10 cellular contexts compared by ENCODE assay signal in the genomic region with DNA sequence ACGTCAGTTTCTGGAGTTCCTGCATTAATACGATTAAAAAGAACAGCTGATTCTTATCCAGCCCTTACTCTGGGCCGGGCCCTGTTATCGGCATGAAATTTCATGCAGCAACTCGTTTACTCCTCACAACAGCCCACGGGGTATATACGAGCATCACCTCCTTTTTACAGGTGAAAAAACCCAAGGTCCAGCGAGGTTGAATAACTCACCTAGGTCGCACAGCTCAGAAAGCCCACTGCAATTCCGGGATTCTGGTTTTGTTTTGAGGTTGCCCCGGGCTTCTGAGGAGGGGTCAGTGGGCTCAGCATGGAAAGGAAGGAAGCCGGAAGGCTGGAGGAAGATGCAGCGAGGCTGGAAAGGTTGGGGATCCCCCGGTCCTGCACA. TPM values are rescaled to one million over a fixed set of nuclear protein-coding genes. Genes with fewer than 3 reads are reported as not detected.
DNase-seq lines count a peak whose midpoint lies in the region; ATAC-seq, FAIRE-seq and TF ChIP-seq lines count a peak whose summit lies in the region.
"Had no signal": no experiment of that assay in that cellular context is flagged by ENCODE, and none has a peak within 500 bp of the region (broad histone marks: within the 10 kb centered on the region; RNA-seq: fewer than 3 reads in every experiment).

No MANE protein-coding gene starts in this region.

- no peak overlapping the region for H3K4ac ChIP-seq in mesendoderm (ENCODE audit: low read depth, low read length)

- peaks cover 29% of the 10 kb centered on the region for H3K4me1 ChIP-seq in A549
- H3K4me1 ChIP-seq in HUES6 (ENCODE audit: control insufficient read depth, insufficient read depth, low read length): 0 out of 2 replicates have a peak, but pooled peaks cover 2% of the 10 kb centered on the region
- no peaks in the 10 kb centered on the region for H3K4me1 ChIP-seq in mesendoderm (ENCODE audit: control insufficient read depth, low read depth, low read length)

- WGBS in A549 (ENCODE audit: missing lambda C conversion rate): 79% methylated on average over 14 of the region's 14 CpGs
- no CpG with 5 or more reads among the region's 14 CpGs for WGBS in mesendoderm (ENCODE audit: extremely low coverage, insufficient coverage, low lambda C conversion rate)

- no peak overlapping the region for H2BK15ac ChIP-seq in mesendoderm (replicated peaks; ENCODE audit: low read depth)

- ATAC-seq in A549 (peak in 1 of 2 experiments; percentile 2; a peak in 1 of 6 replicates), HG02885 (IDR thresholded peaks at IDR 0.05; ENCODE audit: poor library complexity, unreplicated experiment) (no peak)
- ATAC-seq: heart left ventricle had no signal

- no peak overlapping the region for H2AK5ac ChIP-seq in mesendoderm (ENCODE audit: low read length)

- peak overlapping the region; percentile 17; the same call in 2 of the 3 replicates for H3K4me3 ChIP-seq in A549
- H3K4me3 ChIP-seq in HUES6 (ENCODE audit: low read depth, low read length): peak overlapping the region; percentile 62
- H3K4me3 ChIP-seq in mesendoderm (ENCODE audit: low read length): no peak overlapping the region

- DNase-seq in A549 (ENCODE audit: low read depth in 1 of 2, low spot score in 1 of 2): no peak
- peak; percentile 6 for DNase-seq in central memory CD4-positive, alpha-beta T cell
- no peak for DNase-seq in mesendoderm
- DNase-seq in stimulated activated CD4-positive, alpha-beta T cell treated with anti-CD3 and anti-CD28 coated beads, Interleukin-2, amount 100 ng/mL, for 48 hours: no peak
- DNase-seq in NCI-H510A treated with DMSO at 0.1 percent for 48 hours (lab: John Stamatoyannopoulos, UW): no peak
- no peak for DNase-seq in DMS79 (lab: John Stamatoyannopoulos, UW)
- DNase-seq: aorta, heart left ventricle had no signal

- H3K9ac ChIP-seq in HUES6 (ENCODE audit: low read length) (no peak overlapping the region), mesendoderm (ENCODE audit: low read length) (no peak overlapping the region)

- no peak for TF ChIP-seq EP300 in A549 (IDR thresholded peaks at IDR 0.05)

- no peak overlapping the region for H3K56ac ChIP-seq in mesendoderm (ENCODE audit: low read length)

- FAIRE-seq in A549 (lab: Jason Lieb, UNC): no peak

- no peak for TF ChIP-seq RAD21 in A549 (conservative IDR thresholded peaks at IDR 0.05 in 1 of 2, IDR thresholded peaks at IDR 0.05 in 1 of 2)

- no peak overlapping the region for H3K18ac ChIP-seq in mesendoderm (ENCODE audit: low read length)

- H3K4me2 ChIP-seq in A549 (peak overlapping the region; percentile 27), mesendoderm (ENCODE audit: low read length) (peak overlapping the region; percentile 42)

- H4K8ac ChIP-seq in mesendoderm (ENCODE audit: low read depth, low read length): no peak overlapping the region

- no peak overlapping the region for H2BK120ac ChIP-seq in mesendoderm (ENCODE audit: low read depth, low read length)

- TF ChIP-seq POLR2A in A549 (IDR thresholded peaks at IDR 0.05; ENCODE audit: low read length): no peak

- H3K27me3 ChIP-seq in HUES6 (ENCODE audit: control insufficient read depth, insufficient read depth, low read length) (peaks cover 64% of the 10 kb centered on the region), mesendoderm (ENCODE audit: insufficient read depth, low read length, poor library complexity) (peaks cover 26% of the 10 kb centered on the region)

- H3K79me1 ChIP-seq in mesendoderm (ENCODE audit: low read length): no peaks in the 10 kb centered on the region

- no peaks in the 10 kb centered on the region for H3K36me3 ChIP-seq in HUES6 (ENCODE audit: control insufficient read depth, insufficient read depth, low read length)
- H3K36me3 ChIP-seq in mesendoderm (ENCODE audit: control insufficient read depth, insufficient read depth, low read length): no peaks in the 10 kb centered on the region
- H3K36me3 ChIP-seq: heart left ventricle had no signal

- POLR2A ChIA-PET in A549 (lab: Yijun Ruan, JAX): no interaction called here

- CTCF ChIA-PET in A549 (lab: Yijun Ruan, JAX): interaction anchor here (0.6 to 36.8 kb wide), 11 partner anchors 10 to 244 kb away, joined by 3 to 612 read pairs (median 5); a partner anchor contains a TSS

- no peak overlapping the region for H3K23ac ChIP-seq in mesendoderm (ENCODE audit: low read length)

- H3K27ac ChIP-seq in A549 (peak overlapping the region; percentile 13 to 78; a peak in 4 of 6 replicates), HUES6 (ENCODE audit: low read depth, low read length) (no peak overlapping the region), mesendoderm (ENCODE audit: low read depth, low read length) (no peak overlapping the region)
- H3K27ac ChIP-seq: heart left ventricle had no signal

- TF ChIP-seq CTCF in A549 (IDR thresholded peaks at IDR 0.05): no peak

- H4K5ac ChIP-seq in mesendoderm (ENCODE audit: low read length): no peak overlapping the region

- no peak overlapping the region for H2BK5ac ChIP-seq in mesendoderm (ENCODE audit: low read length)

- H3K79me2 ChIP-seq in mesendoderm (ENCODE audit: control insufficient read depth, insufficient read depth, low read length): no peaks in the 10 kb centered on the region

- no peaks in the 10 kb centered on the region for H3K9me3 ChIP-seq in A549
- H3K9me3 ChIP-seq in HUES6 (ENCODE audit: control insufficient read depth, insufficient read depth, low read depth, low read length): no peaks in the 10 kb centered on the region
- H3K9me3 ChIP-seq: heart left ventricle had no signal

TF ChIP-seq in A549, 52 proteins besides CTCF, POLR2A, EP300 and RAD21 (continues in another document):
- TF ChIP-seq, protein P1, sequence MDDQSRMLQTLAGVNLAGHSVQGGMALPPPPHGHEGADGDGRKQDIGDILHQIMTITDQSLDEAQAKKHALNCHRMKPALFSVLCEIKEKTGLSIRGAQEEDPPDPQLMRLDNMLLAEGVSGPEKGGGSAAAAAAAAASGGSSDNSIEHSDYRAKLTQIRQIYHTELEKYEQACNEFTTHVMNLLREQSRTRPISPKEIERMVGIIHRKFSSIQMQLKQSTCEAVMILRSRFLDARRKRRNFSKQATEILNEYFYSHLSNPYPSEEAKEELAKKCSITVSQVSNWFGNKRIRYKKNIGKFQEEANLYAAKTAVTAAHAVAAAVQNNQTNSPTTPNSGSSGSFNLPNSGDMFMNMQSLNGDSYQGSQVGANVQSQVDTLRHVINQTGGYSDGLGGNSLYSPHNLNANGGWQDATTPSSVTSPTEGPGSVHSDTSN (IDR thresholded peaks at IDR 0.05): no peak
- TF ChIP-seq, protein P2, sequence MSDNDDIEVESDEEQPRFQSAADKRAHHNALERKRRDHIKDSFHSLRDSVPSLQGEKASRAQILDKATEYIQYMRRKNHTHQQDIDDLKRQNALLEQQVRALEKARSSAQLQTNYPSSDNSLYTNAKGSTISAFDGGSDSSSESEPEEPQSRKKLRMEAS (IDR thresholded peaks at IDR 0.05): no peak
- TF ChIP-seq, protein P3, sequence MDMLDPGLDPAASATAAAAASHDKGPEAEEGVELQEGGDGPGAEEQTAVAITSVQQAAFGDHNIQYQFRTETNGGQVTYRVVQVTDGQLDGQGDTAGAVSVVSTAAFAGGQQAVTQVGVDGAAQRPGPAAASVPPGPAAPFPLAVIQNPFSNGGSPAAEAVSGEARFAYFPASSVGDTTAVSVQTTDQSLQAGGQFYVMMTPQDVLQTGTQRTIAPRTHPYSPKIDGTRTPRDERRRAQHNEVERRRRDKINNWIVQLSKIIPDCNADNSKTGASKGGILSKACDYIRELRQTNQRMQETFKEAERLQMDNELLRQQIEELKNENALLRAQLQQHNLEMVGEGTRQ (IDR thresholded peaks at IDR 0.05): no peak
- TF ChIP-seq ZNF302 (CRISPR knock-in tag; IDR thresholded peaks at IDR 0.05) (no peak), MAZ (IDR thresholded peaks at IDR 0.05; ENCODE audit: borderline replicate concordance, low read depth, low read length) (no peak), RCOR1 (IDR thresholded peaks at IDR 0.05; ENCODE audit: low read depth, low read length) (no peak)
- TF ChIP-seq, protein P4, sequence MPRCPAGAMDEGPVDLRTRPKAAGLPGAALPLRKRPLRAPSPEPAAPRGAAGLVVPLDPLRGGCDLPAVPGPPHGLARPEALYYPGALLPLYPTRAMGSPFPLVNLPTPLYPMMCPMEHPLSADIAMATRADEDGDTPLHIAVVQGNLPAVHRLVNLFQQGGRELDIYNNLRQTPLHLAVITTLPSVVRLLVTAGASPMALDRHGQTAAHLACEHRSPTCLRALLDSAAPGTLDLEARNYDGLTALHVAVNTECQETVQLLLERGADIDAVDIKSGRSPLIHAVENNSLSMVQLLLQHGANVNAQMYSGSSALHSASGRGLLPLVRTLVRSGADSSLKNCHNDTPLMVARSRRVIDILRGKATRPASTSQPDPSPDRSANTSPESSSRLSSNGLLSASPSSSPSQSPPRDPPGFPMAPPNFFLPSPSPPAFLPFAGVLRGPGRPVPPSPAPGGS (IDR thresholded peaks at IDR 0.05): no peak
- TF ChIP-seq, protein P5, sequence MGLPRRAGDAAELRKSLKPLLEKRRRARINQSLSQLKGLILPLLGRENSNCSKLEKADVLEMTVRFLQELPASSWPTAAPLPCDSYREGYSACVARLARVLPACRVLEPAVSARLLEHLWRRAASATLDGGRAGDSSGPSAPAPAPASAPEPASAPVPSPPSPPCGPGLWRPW (IDR thresholded peaks at IDR 0.05): no peak

RNA-seq across cellular contexts. Expression of a gene that starts 0.6 kb away (rescaled TPM):
- polyA plus RNA-seq in A549 (2011; rRNA removed) (0.06 and 0.08 TPM in 2 replicates), A549 (2017; fragmentation: RNase III; extraction: RNeasy Plus Mini Kit Qiagen cat#74134 plus additional on column Dnase treatment) (0.25 to 0.44 TPM (median 0.28 TPM) in 3 replicates)
- 0.05 and 0.08 TPM in 2 replicates for polyA plus RNA-seq in A549 (2012; cell fraction: cytosol; rRNA removed)
- 0.07 TPM in 1 of 2 replicates, not detected in the other for polyA plus RNA-seq in A549 (2012; cell fraction: nucleus; rRNA removed)
- 0.41 TPM in 1 of 2 replicates, not detected in the other for polyA minus RNA-seq in A549 (2011; rRNA and poly(A)+ RNA removed)
- 0.03 TPM for polyA plus RNA-seq in mesendoderm (2013, experiment 1 of 2)
- polyA plus RNA-seq in mesendoderm (2013, experiment 2 of 2): 0.03 TPM
- polyA plus RNA-seq: aorta, heart left ventricle had no signal

RNA-seq across cellular contexts. Expression of a gene that starts 42.0 kb away (rescaled TPM):
- polyA plus RNA-seq in A549 (2011; rRNA removed) (37.9 and 42.9 TPM in 2 replicates), A549 (2017; fragmentation: RNase III; extraction: RNeasy Plus Mini Kit Qiagen cat#74134 plus additional on column Dnase treatment) (75.8 to 84.2 TPM (median 76.7 TPM) in 3 replicates)
- 105 and 115 TPM in 2 replicates for polyA plus RNA-seq in A549 (2012; cell fraction: cytosol; rRNA removed)
- 115 and 138 TPM in 2 replicates for polyA plus RNA-seq in A549 (2012; cell fraction: nucleus; rRNA removed)
- polyA minus RNA-seq in A549 (2011; rRNA and poly(A)+ RNA removed): 68.7 and 73.7 TPM in 2 replicates
- 56.1 TPM for polyA plus RNA-seq in mesendoderm (2013, experiment 1 of 2)
- 52.0 TPM for polyA plus RNA-seq in mesendoderm (2013, experiment 2 of 2)

RNA-seq across cellular contexts. Expression of a gene that starts 51.2 kb away (rescaled TPM):
- polyA plus RNA-seq in A549 (2011; rRNA removed): 13.4 and 15.2 TPM in 2 replicates
- 13.6 and 15.7 TPM in 2 replicates for polyA plus RNA-seq in A549 (2012; cell fraction: cytosol; rRNA removed)
- 8.4 and 11.9 TPM in 2 replicates for polyA plus RNA-seq in A549 (2012; cell fraction: nucleus; rRNA removed)
- polyA plus RNA-seq in A549 (2017; fragmentation: RNase III; extraction: RNeasy Plus Mini Kit Qiagen cat#74134 plus additional on column Dnase treatment): 12.5 to 17.5 TPM (median 14.2 TPM) in 3 replicates
- polyA minus RNA-seq in A549 (2011; rRNA and poly(A)+ RNA removed): 24.7 and 26.9 TPM in 2 replicates
- polyA plus RNA-seq in mesendoderm (2013, experiment 1 of 2): 5.5 TPM
- polyA plus RNA-seq in mesendoderm (2013, experiment 2 of 2): 5.4 TPM

Comparison
In these comparisons a context has a peak if more than half of its experiments do, and no peak if none do; other contexts are left out.
1. H3K27ac ChIP-seq: peak in A549 (2 of 2); none in HUES6 (single experiment) and mesendoderm (single experiment).